ENCODE assay signal across 8 cellular contexts in the genomic region with DNA sequence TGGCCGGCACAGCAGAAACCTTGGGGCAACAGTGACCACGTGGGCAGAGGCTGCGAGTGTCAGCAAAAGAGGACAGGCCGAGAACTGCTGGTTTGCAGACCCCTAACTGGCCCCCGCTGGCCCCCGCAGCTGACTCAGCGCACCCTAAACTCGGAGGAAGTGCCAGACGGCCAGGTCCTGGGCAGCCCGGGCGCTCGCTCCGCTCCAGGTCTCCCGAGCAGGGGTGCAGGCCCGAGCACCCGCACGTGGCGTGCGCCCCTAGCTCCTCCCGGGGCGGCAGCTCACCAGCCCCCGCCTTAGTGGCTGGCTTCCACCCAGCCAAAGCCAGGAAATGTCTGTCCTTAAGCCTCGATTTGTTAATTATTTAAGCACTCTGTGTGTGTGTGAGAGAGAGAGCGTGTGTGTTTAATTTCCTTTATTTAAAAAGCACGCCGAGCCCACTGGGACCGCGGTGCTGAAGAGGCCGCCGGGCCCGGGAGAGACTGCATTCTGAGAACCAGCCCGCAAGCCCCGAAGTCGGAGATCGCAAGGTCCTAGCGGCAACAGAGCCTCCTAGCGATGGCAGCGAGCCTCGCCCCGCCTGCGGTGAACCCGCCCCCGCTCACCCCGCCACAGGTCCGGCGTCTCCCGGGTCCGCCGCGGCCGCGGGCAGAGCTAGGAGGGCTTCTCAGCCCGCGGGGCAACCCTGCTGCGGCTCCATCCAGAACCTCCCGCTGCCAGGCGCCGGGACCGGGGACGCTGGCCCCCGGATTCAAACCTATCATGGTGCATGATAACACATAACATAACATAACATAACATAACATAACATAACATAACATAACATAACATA. TPM values are rescaled to one million over a fixed set of nuclear protein-coding genes. Genes with fewer than 3 reads are reported as not detected.
DNase-seq lines count a peak whose midpoint lies in the region; ATAC-seq and TF ChIP-seq lines count a peak whose summit lies in the region.

No MANE protein-coding gene starts in this region.

- H3K27ac ChIP-seq in CD8-positive, alpha-beta T cell (ENCODE audit: low read depth, low read length): peak overlapping the region; percentile 39
- H3K27ac ChIP-seq in SJSA1 (peak overlapping the region; percentile 8; the same call in 1 of the 2 replicates), osteoblast (ENCODE audit: low read depth, low read length) (peak overlapping the region; percentile 60), testis (peak overlapping the region in 1 of 2 donors; percentile 45)

- no peak for TF ChIP-seq CTCF in CD8-positive, alpha-beta T cell (IDR thresholded peaks at IDR 0.05)
- TF ChIP-seq CTCF in osteoblast (IDR thresholded peaks at IDR 0.05; ENCODE audit: extremely low read depth, low read depth, low read length) (peak; percentile 55), testis (IDR thresholded peaks at IDR 0.05) (peak in 2 of 3 experiments; percentile 40 to 46)

- peak; percentile 91 for ATAC-seq in CD8-positive, alpha-beta T cell
- ATAC-seq in GM19395 (IDR thresholded peaks at IDR 0.05; ENCODE audit: unreplicated experiment) (peak; percentile 92), HG03521 (IDR thresholded peaks at IDR 0.05; ENCODE audit: unreplicated experiment) (peak; percentile 81)

- H3K4me3 ChIP-seq in CD8-positive, alpha-beta T cell (ENCODE audit: low read depth, low read length): peak overlapping the region; percentile 83
- H3K4me3 ChIP-seq in SJSA1 (peak overlapping the region; percentile 36), osteoblast (ENCODE audit: insufficient read depth, low read length) (peak overlapping the region; percentile 74), testis (peak overlapping the region; percentile 46 to 52)

- peaks cover 2% of the 10 kb centered on the region for H3K27me3 Mint-ChIP-seq in CD8-positive, alpha-beta T cell (ENCODE audit: low read depth)

- POLR2A ChIA-PET in CD8-positive, alpha-beta T cell (lab: Charles Lee): interaction anchor here (0.6 kb wide), 1 partner anchor 9 kb away, joined by 4 read pairs; no protein-coding TSS in a partner anchor

- H3K9me3 Mint-ChIP-seq in CD8-positive, alpha-beta T cell: no peaks in the 10 kb centered on the region

- intact Hi-C loops in CD8-positive, alpha-beta T cell (cut with DNase I, micrococcal nuclease): loop anchor here in 1 of 2 experiments (1.0 to 5.0 kb wide), 4 partner anchors 9 to 481 kb away; a partner anchor contains a TSS
- intact Hi-C loops in head of caudate nucleus (cut with DNase I): no loop called here
- intact Hi-C loops in testis (cut with DNase I; ENCODE audit: low total_unique reads): no loop called here

- peak overlapping the region; percentile 55 for H3K27ac Mint-ChIP-seq in CD8-positive, alpha-beta T cell

- H3K4me1 ChIP-seq in CD8-positive, alpha-beta T cell (ENCODE audit: insufficient read depth, low read length): peaks cover 13% of the 10 kb centered on the region
- H3K4me1 ChIP-seq in SJSA1 (replicated peaks) (peaks cover 11% of the 10 kb centered on the region), osteoblast (ENCODE audit: insufficient read depth, low read length) (peaks cover 3% of the 10 kb centered on the region), testis (peaks cover 5% of the 10 kb centered on the region)

- H3K27me3 ChIP-seq in CD8-positive, alpha-beta T cell (ENCODE audit: insufficient read depth, low read length): no peaks in the 10 kb centered on the region
- H3K27me3 ChIP-seq in SJSA1 (replicated peaks) (no peaks in the 10 kb centered on the region), osteoblast (ENCODE audit: insufficient read depth, low read length) (no peaks in the 10 kb centered on the region), testis (no peaks in the 10 kb centered on the region)

- peak overlapping the region; percentile 93 for H2AFZ ChIP-seq in osteoblast (ENCODE audit: low read length)

- no peaks in the 10 kb centered on the region for H3K9me3 ChIP-seq in CD8-positive, alpha-beta T cell (ENCODE audit: low read length)
- no peaks in the 10 kb centered on the region for H3K9me3 ChIP-seq in SJSA1 (replicated peaks)
- no peaks in the 10 kb centered on the region for H3K9me3 ChIP-seq in osteoblast (ENCODE audit: low read depth, low read length)
- no peaks in the 10 kb centered on the region for H3K9me3 ChIP-seq in testis

- H3K36me3 ChIP-seq in CD8-positive, alpha-beta T cell (ENCODE audit: insufficient read depth, low read length): no peaks in the 10 kb centered on the region
- H3K36me3 ChIP-seq in SJSA1 (no peaks in the 10 kb centered on the region), osteoblast (ENCODE audit: insufficient read depth, low read length) (no peaks in the 10 kb centered on the region), testis (ENCODE audit: low read depth, missing control alignments) (no peaks in the 10 kb centered on the region)

- H3K4me2 ChIP-seq in osteoblast (ENCODE audit: insufficient read depth, low read length): peak overlapping the region; percentile 97

- H3K4me1 Mint-ChIP-seq in CD8-positive, alpha-beta T cell (ENCODE audit: low read depth): peaks cover 18% of the 10 kb centered on the region

- no peaks in the 10 kb centered on the region for H3K36me3 Mint-ChIP-seq in CD8-positive, alpha-beta T cell

- no peak for TF ChIP-seq POLR2A in testis (IDR thresholded peaks at IDR 0.05)

- no peaks in the 10 kb centered on the region for H3K79me2 ChIP-seq in osteoblast (ENCODE audit: insufficient read depth, low read length)

- CTCF ChIA-PET in CD8-positive, alpha-beta T cell (lab: Charles Lee): interaction anchor here (0.9 to 2.0 kb wide), 2 partner anchors 9 to 12 kb away, joined by 3 to 5 read pairs; no protein-coding TSS in a partner anchor

- DNase-seq in CD8-positive, alpha-beta T cell: peak; percentile 31 to 78 (median 58)
- DNase-seq in SJSA1 (ENCODE audit: low read depth in 1 of 2, low spot score in 2 of 2): peak; percentile 64 to 79
- DNase-seq in activated naive CD4-positive, alpha-beta T cell treated with anti-CD3 and anti-CD28 coated beads, Interleukin-2, amount 50 U/mL, for 16 hours: peak; percentile 70
- peak; percentile 56 to 92 (median 78) for DNase-seq in head of caudate nucleus
- DNase-seq in osteoblast (ENCODE audit: insufficient read length, low spot score, missing footprints): peak; percentile 95
- peak; percentile 78 for DNase-seq in testis

- H4K20me1 ChIP-seq in osteoblast (ENCODE audit: insufficient read depth, low read length): no peaks in the 10 kb centered on the region

- peak overlapping the region; percentile 85 for H3K4me3 Mint-ChIP-seq in CD8-positive, alpha-beta T cell

- 0 to 2% methylated on average over 21 to 61 of the region's 61 CpGs for WGBS in testis, 2 donors

RNA-seq across cellular contexts. Expression of a gene that starts 45.9 kb away (rescaled TPM):
- 10 to 100 TPM; 51.2 to 51.9 TPM for total RNA-seq in CD8-positive, alpha-beta T cell
- 21.7 and 24.7 TPM in 2 replicates for total RNA-seq in SJSA1 (2014; rRNA removed; shearing (Covaris generic))
- 15.2 and 15.9 TPM in 2 replicates for total RNA-seq in osteoblast
- total RNA-seq in testis: 10 to 100 TPM; 37.4 to 38.7 TPM
- 32.7 TPM for polyA plus RNA-seq in testis (ENCODE audit: insufficient read depth, low read depth, low replicate concordance)
